ENCODE assay signal across 8 cellular contexts in the genomic region with DNA sequence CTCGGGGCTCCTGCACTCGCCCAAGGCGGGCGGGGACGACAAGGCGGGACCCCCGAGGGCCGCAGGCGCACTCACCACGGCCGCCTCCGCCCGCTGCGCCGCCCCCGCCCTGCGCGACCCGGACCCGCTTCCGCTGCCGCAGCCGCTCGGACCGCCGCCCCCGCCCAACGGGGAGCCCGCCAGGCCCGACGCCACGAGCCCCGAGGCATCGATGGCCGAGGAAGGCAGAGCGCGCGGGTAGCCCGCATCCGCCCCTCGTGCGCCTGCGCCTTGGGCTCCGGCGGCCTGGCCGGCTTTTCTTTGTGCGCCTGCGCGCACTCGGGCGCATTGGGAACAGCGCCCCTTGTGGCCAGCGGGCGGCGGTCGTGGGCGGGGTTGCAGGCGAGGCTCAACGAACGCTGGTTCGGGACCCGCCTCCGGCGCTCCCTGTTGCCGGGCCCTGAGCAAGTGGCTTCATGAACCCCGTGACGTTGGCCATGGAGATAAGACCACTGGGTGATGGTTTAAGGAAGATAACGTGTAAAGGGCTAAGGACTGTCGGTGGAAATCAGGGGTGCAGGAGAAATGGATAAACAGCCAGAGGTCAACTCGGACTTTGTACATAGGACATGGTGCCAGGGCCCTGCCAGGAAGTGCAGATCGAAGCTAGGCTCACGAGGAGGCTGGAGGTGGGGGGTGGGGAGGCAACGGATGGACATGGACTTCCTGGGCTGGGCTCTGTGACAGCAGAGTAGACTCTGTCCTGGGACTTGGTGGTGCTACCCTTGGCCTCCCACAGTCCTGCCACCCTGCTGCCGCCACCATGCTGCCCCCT. TPM values are rescaled to one million over a fixed set of nuclear protein-coding genes. Genes with fewer than 3 reads are reported as not detected.
A peak's percentile ranks its signal among the peaks of the same experiment; 100 is the strongest.
DNase-seq lines count a peak whose midpoint lies in the region; ATAC-seq, FAIRE-seq and TF ChIP-seq lines count a peak whose summit lies in the region.

A gene (plus strand): TSS at position 725 of the 814 bp plus-strand sequence. CDS start 78 bp downstream, at position 803.
A gene with protein sequence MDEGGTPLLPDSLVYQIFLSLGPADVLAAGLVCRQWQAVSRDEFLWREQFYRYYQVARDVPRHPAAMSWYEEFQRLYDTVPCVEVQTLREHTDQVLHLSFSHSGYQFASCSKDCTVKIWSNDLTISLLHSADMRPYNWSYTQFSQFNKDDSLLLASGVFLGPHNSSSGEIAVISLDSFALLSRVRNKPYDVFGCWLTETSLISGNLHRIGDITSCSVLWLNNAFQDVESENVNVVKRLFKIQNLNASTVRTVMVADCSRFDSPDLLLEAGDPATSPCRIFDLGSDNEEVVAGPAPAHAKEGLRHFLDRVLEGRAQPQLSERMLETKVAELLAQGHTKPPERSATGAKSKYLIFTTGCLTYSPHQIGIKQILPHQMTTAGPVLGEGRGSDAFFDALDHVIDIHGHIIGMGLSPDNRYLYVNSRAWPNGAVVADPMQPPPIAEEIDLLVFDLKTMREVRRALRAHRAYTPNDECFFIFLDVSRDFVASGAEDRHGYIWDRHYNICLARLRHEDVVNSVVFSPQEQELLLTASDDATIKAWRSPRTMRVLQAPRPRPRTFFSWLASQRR (minus strand): TSS at position 220 of the 814 bp plus-strand sequence. CDS start 655 bp downstream, outside the sequence.

- H3K9me3 ChIP-seq in left ventricle myocardium inferior (replicated peaks) (no peaks in the 10 kb centered on the region), upper lobe of right lung (no peaks in the 10 kb centered on the region)

- H3K4me3 ChIP-seq in left ventricle myocardium inferior (peak within 1 kb of the TSS; percentile 78), upper lobe of right lung (peak within 1 kb of the TSS; percentile 95)

- H3K27ac ChIP-seq in left ventricle myocardium inferior (replicated peaks), result peak within 1 kb of the TSS; percentile 98
- peak within 1 kb of the TSS; percentile 83 for H3K27ac ChIP-seq in upper lobe of right lung

- TF ChIP-seq CTCF in left ventricle myocardium inferior (IDR thresholded peaks at IDR 0.05; ENCODE audit: borderline replicate concordance) (peak; percentile 94), upper lobe of right lung (IDR thresholded peaks at IDR 0.05) (peak; percentile 99)

- no peaks in the 10 kb centered on the region for H3K27me3 ChIP-seq in left ventricle myocardium inferior (ENCODE audit: low read depth)
- no peaks in the 10 kb centered on the region for H3K27me3 ChIP-seq in upper lobe of right lung

- TF ChIP-seq POLR2A in GM12891 (IDR thresholded peaks at IDR 0.05; ENCODE audit: low read depth, low read length), result no peak

- DNase-seq in GM12891 (ENCODE audit: insufficient read length, low spot score) (peak; percentile 100), NCI-H1417 treated with DMSO at 0.1 percent for 48 hours (lab: John Stamatoyannopoulos, UW) (peak; percentile 70), T follicular helper cell (ENCODE audit: low read depth) (peak; percentile 89), amniotic epithelial cell (ENCODE audit: low read depth) (peak; percentile 80), left ventricle myocardium inferior (peak; percentile 95), posterior vena cava (ENCODE audit: low spot score) (peak; percentile 98), upper lobe of right lung (peak; percentile 98)

- FAIRE-seq in GM12891 (lab: Jason Lieb, UNC), result peak; percentile 99

- H3K4me1 ChIP-seq in left ventricle myocardium inferior, result peaks cover 76% of the 10 kb centered on the region
- peaks cover 22% of the 10 kb centered on the region for H3K4me1 ChIP-seq in upper lobe of right lung

- peaks cover 36% of the 10 kb centered on the region for H3K36me3 ChIP-seq in left ventricle myocardium inferior
- peaks cover 33% of the 10 kb centered on the region for H3K36me3 ChIP-seq in upper lobe of right lung

- peak; percentile 91 for ATAC-seq in HG02798 (IDR thresholded peaks at IDR 0.05; ENCODE audit: poor library complexity, unreplicated experiment)
- peak; percentile 91 for ATAC-seq in upper lobe of right lung

- intact Hi-C loops in left ventricle myocardium inferior (cut with micrococcal nuclease), result no loop called here
- intact Hi-C loops in posterior vena cava (cut with DNase I), result loop anchor here in 1 of 2 donors (5.0 kb wide), 3 partner anchors 57 to 152 kb away; a partner anchor contains a TSS
- intact Hi-C loops in upper lobe of right lung (cut with DNase I), result loop anchor here (10.0 kb wide), 1 partner anchor 90 kb away; a partner anchor contains a TSS

TF ChIP-seq in GM12891, 5 proteins besides CTCF, POLR2A, EP300 and RAD21:
- TF ChIP-seq SPI1 (IDR thresholded peaks at IDR 0.05; ENCODE audit: low read depth, low read length), result no peak
- TF ChIP-seq POLR2AphosphoS5 (IDR thresholded peaks at IDR 0.05; ENCODE audit: low read depth, low read length), result peak; percentile 43; the same call in 1 of the 2 replicates
- TF ChIP-seq POU2F2 (IDR thresholded peaks at IDR 0.05; ENCODE audit: low read depth, low read length), result 0 out of 2 replicates have a peak, but pooled peaks have one; percentile 39
- peak; percentile 33; the same call in 1 of the 2 replicates for TF ChIP-seq TAF1 (IDR thresholded peaks at IDR 0.05; ENCODE audit: low read depth, low read length)
- peak; percentile 36 for TF ChIP-seq PAX5 (IDR thresholded peaks at IDR 0.05; ENCODE audit: insufficient read depth, low read length, severe bottlenecking)

RNA-seq across cellular contexts. Expression of the first gene that starts in this region (rescaled TPM):
- 0.47 TPM for polyA plus RNA-seq in GM12891 (2012; ENCODE audit: low read depth, missing spikeins)
- total RNA-seq in left ventricle myocardium inferior (3.6 TPM), posterior vena cava (1 to 10 TPM; 1.4 TPM), upper lobe of right lung (1.1 TPM)

RNA-seq across cellular contexts. Expression of the second gene that starts in this region (rescaled TPM):
- 40.9 TPM for polyA plus RNA-seq in GM12891 (2012; ENCODE audit: low read depth, missing spikeins)
- total RNA-seq in left ventricle myocardium inferior, result 157 TPM
- 100 to 1,000 TPM in 1 of 2 donors, 10 to 100 TPM in 1; 95.0 to 100 TPM for total RNA-seq in posterior vena cava
- 91.2 TPM for total RNA-seq in upper lobe of right lung

Comparison
In these comparisons a context has a peak if more than half of its experiments do, and no peak if none do; other contexts are left out.
1. Peak in every context shown above with its lines: DNase-seq, ATAC-seq, H3K4me3 ChIP-seq and H3K27ac ChIP-seq.